Comparison of ENCODE assay signal across 17 cellular contexts in the genomic region with DNA sequence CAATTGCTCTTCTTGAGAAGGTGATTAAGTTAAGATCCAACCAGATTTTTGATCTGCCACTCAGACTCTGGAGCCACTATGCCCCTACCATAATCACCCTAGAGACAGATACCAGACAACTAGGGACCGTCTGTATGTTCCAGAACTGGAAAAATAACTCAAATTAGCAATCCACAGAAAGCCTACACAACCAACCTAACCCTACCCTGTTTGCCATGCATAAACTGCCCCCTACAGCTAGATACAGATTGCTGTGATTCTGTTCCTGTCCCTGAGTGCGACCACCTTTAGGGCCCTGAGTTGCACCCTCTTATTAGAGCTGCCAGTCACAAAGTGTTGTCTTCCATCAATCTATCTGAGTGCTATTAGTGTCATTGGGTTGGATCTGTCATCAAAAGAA.
"Had no signal": no experiment of that assay in that cellular context is flagged by ENCODE, and none has a peak within 500 bp of the region (broad histone marks: within the 10 kb centered on the region; RNA-seq: fewer than 3 reads in every experiment).

No MANE protein-coding gene starts in this region.

- H3K4me2 ChIP-seq: hepatocyte had no signal

- H3K27me3 ChIP-seq: hepatocyte, right atrium auricular region, sigmoid colon had no signal

- H3K36me3 ChIP-seq: right atrium auricular region, sigmoid colon had no signal

- H2AFZ ChIP-seq: hepatocyte had no signal

- H3K9me3 Mint-ChIP-seq: nephron progenitor cell; stimulated activated naive B cell treated with anti-CD40 and anti-IgM and Interleukin-4, amounts not matched to agents 10 μg/mL and 1 μg/mL and 100 μg/mL, for 72 hours had no signal

- H3K27ac ChIP-seq: coronary artery, hepatocyte, right atrium auricular region, sigmoid colon, skin epidermis had no signal

- H3K4me1 Mint-ChIP-seq: naive thymus-derived CD4-positive, alpha-beta T cell; nephron progenitor cell; stimulated activated naive B cell treated with anti-CD40 and anti-IgM and Interleukin-4, amounts not matched to agents 10 μg/mL and 1 μg/mL and 100 μg/mL, for 72 hours had no signal

- H3K4me3 Mint-ChIP-seq: naive thymus-derived CD4-positive, alpha-beta T cell; nephron progenitor cell; stimulated activated naive B cell treated with anti-CD40 and anti-IgM and Interleukin-4, amounts not matched to agents 10 μg/mL and 1 μg/mL and 100 μg/mL, for 72 hours had no signal

- H3K4me3 ChIP-seq: coronary artery, hepatocyte, right atrium auricular region, sigmoid colon, skin epidermis had no signal

- H3K27ac Mint-ChIP-seq: naive thymus-derived CD4-positive, alpha-beta T cell; nephron progenitor cell; stimulated activated naive B cell treated with anti-CD40 and anti-IgM and Interleukin-4, amounts not matched to agents 10 μg/mL and 1 μg/mL and 100 μg/mL, for 72 hours had no signal

- DNase-seq: effector CD4-positive, alpha-beta T cell; foreskin melanocyte; head of caudate nucleus; kidney glomerular epithelial cell; naive thymus-derived CD4-positive, alpha-beta T cell; nephron progenitor cell; posterior cingulate gyrus; sigmoid colon; stimulated activated CD4-positive, alpha-beta T cell treated with anti-CD3 and anti-CD28 coated beads, Interleukin-2, amount 100 ng/mL, for 24 hours; stimulated activated CD4-positive, alpha-beta T cell treated with anti-CD3 and anti-CD28 coated beads, Interleukin-4, amount 100 ng/mL, for 4 hours; stimulated activated naive B cell treated with anti-CD40 and anti-IgM and Interleukin-4, amounts not matched to agents 10 μg/mL and 1 μg/mL and 100 μg/mL, for 72 hours; trophoblast cell had no signal

- H3K9me3 ChIP-seq: right atrium auricular region, sigmoid colon had no signal

- H3K27me3 Mint-ChIP-seq: naive thymus-derived CD4-positive, alpha-beta T cell; stimulated activated naive B cell treated with anti-CD40 and anti-IgM and Interleukin-4, amounts not matched to agents 10 μg/mL and 1 μg/mL and 100 μg/mL, for 72 hours had no signal

- H3K36me3 Mint-ChIP-seq: naive thymus-derived CD4-positive, alpha-beta T cell; stimulated activated naive B cell treated with anti-CD40 and anti-IgM and Interleukin-4, amounts not matched to agents 10 μg/mL and 1 μg/mL and 100 μg/mL, for 72 hours had no signal

- ATAC-seq: naive thymus-derived CD4-positive, alpha-beta T cell; stimulated activated naive B cell treated with anti-CD40 and anti-IgM and Interleukin-4, amounts not matched to agents 10 μg/mL and 1 μg/mL and 100 μg/mL, for 72 hours had no signal

- H3K79me2 ChIP-seq: hepatocyte had no signal

- FAIRE-seq: islet of Langerhans had no signal

- H3K4me1 ChIP-seq: right atrium auricular region, sigmoid colon had no signal
